ENCODE assay signal across 28 cellular contexts in the genomic region with DNA sequence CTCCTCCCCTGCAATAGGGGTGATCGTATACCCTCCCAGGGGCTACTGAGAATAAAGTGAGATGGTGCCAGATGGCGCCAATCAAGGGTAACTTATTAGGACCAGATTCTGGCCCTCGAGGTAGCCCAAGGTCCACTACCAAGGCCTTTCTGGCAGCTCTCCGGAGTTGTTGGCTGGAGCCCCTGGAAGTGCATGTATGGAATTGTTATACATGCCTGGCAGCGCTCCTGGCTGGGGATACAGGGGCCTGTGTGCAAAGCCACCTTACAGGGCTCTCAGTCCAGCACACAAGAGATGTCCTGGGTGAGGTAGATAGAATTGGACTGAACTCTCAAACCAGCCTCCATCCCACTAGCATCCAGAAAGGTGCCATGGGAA. TPM values are rescaled to one million over a fixed set of nuclear protein-coding genes. Genes with fewer than 3 reads are reported as not detected.
"Had no signal": no experiment of that assay in that cellular context is flagged by ENCODE, and none has a peak within 500 bp of the region (broad histone marks: within the 10 kb centered on the region; RNA-seq: fewer than 3 reads in every experiment).

No MANE protein-coding gene starts in this region.

- H3K27me3 ChIP-seq: heart right ventricle, neutrophil, right atrium auricular region, right lobe of liver, suprapubic skin, upper lobe of right lung had no signal

- DNase-seq: heart right ventricle; hippocampal formation; kidney glomerular epithelial cell; left cardiac atrium; left lung; lower lobe of right lung; mammary epithelial cell; mesenchymal stem cell; naive thymus-derived CD8-positive, alpha-beta T cell; occipital lobe; right lobe of liver; stimulated activated CD4-positive, alpha-beta T cell treated with anti-CD3 and anti-CD28 coated beads, Interleukin-12 subunit alpha, Interleukin-12 subunit beta, amount 100 ng/mL, for 4 hours; stimulated activated CD4-positive, alpha-beta T cell treated with anti-CD3 and anti-CD28 coated beads, Interleukin-15, amount 100 ng/mL, for 24 hours; stimulated activated CD4-positive, alpha-beta T cell treated with anti-CD3 and anti-CD28 coated beads, Interleukin-2, amount 100 ng/mL, for 24 hours; stimulated activated CD4-positive, alpha-beta T cell treated with anti-CD3 and anti-CD28 coated beads, Interleukin-4, amount 100 ng/mL, for 1 hour; stimulated activated naive CD4-positive, alpha-beta T cell; tibial artery; trophoblast cell; upper lobe of right lung had no signal

- H3K4me1 Mint-ChIP-seq: neural crest cell had no signal

- H3K36me3 Mint-ChIP-seq: naive thymus-derived CD8-positive, alpha-beta T cell had no signal

- H3K36me3 ChIP-seq: heart right ventricle, left lung, lower lobe of right lung, neutrophil, right atrium auricular region, right lobe of liver, suprapubic skin, thoracic aorta, tibial artery, upper lobe of right lung had no signal

- H3K27ac ChIP-seq: heart right ventricle, left lung, lower lobe of right lung, neutrophil, right atrium auricular region, right lobe of liver, suprapubic skin, thoracic aorta, tibial artery, upper lobe of right lung had no signal

- H3K27ac Mint-ChIP-seq: progenitor cell of endocrine pancreas; stimulated activated naive CD8-positive, alpha-beta T cell treated with anti-CD3 and anti-CD28 coated beads, Interleukin-15, Interleukin-2, amounts not matched to agents 100 ng/mL and 50 ng/mL, for 24 hours had no signal

- ATAC-seq: heart right ventricle; left cardiac atrium; left lung; lower lobe of right lung; naive thymus-derived CD8-positive, alpha-beta T cell; upper lobe of right lung had no signal

- H3K4me1 ChIP-seq: left lung, lower lobe of right lung, right atrium auricular region, right lobe of liver, suprapubic skin, tibial artery, upper lobe of right lung had no signal

- H3K4me3 Mint-ChIP-seq: naive thymus-derived CD8-positive, alpha-beta T cell; neural crest cell; stimulated activated naive CD8-positive, alpha-beta T cell treated with anti-CD3 and anti-CD28 coated beads, Interleukin-15, Interleukin-2, amounts not matched to agents 100 ng/mL and 50 ng/mL, for 24 hours had no signal

- H3K4me3 ChIP-seq: heart right ventricle, left lung, lower lobe of right lung, right atrium auricular region, right lobe of liver, suprapubic skin, thoracic aorta, tibial artery, upper lobe of right lung had no signal

- H3K27me3 Mint-ChIP-seq: stimulated activated naive CD8-positive, alpha-beta T cell treated with anti-CD3 and anti-CD28 coated beads, Interleukin-15, Interleukin-2, amounts not matched to agents 100 ng/mL and 50 ng/mL, for 24 hours had no signal

- H3K9me3 Mint-ChIP-seq: naive thymus-derived CD8-positive, alpha-beta T cell; nephron; neural crest cell; stimulated activated naive CD8-positive, alpha-beta T cell treated with anti-CD3 and anti-CD28 coated beads, Interleukin-15, Interleukin-2, amounts not matched to agents 100 ng/mL and 50 ng/mL, for 24 hours had no signal

- H3K9me3 ChIP-seq: heart right ventricle, left lung, lower lobe of right lung, neutrophil, right atrium auricular region, right lobe of liver, suprapubic skin, thoracic aorta, tibial artery, upper lobe of right lung had no signal

RNA-seq across cellular contexts. Expression of a gene that starts 48.6 kb away (rescaled TPM):
- total RNA-seq: pulmonary artery endothelial cell had no signal
